Comparison of ENCODE assay signal across 9 cellular contexts in genomic region chr1:218171302-218171893, GRCh38.
DNase-seq lines count a peak whose midpoint lies in the region; ATAC-seq, FAIRE-seq and TF ChIP-seq lines count a peak whose summit lies in the region.
"Had no signal": no experiment of that assay in that cellular context is flagged by ENCODE, and none has a peak within 500 bp of the region (broad histone marks: within the 10 kb centered on the region; RNA-seq: fewer than 3 reads in every experiment).

No MANE protein-coding gene starts in this region.

- peak; percentile 65 for FAIRE-seq in H54 (lab: Jason Lieb, UNC)

- DNase-seq in DMS114 treated with DMSO at 0.1 percent for 48 hours (lab: John Stamatoyannopoulos, UW; ENCODE audit: unreplicated experiment) (peak; percentile 39), H54 (ENCODE audit: insufficient read length, low spot score) (no peak), NCI-H2227 treated with DMSO at 0.1 percent for 48 hours (lab: John Stamatoyannopoulos, UW) (peak; percentile 73), cerebellar cortex (ENCODE audit: low spot score) (peak; percentile 43), myocyte (ENCODE audit: low read depth) (peak; percentile 60), middle frontal gyrus (ENCODE audit: extremely low spot score, low spot score) (no peak)
- DNase-seq in central memory CD4-positive, alpha-beta T cell = no peak

- no peak for TF ChIP-seq POLR2A in H54 (IDR thresholded peaks at IDR 0.05; ENCODE audit: low read depth, low read length)

- ATAC-seq in HG03139 (IDR thresholded peaks at IDR 0.05; ENCODE audit: unreplicated experiment) = no peak
- ATAC-seq: naive thymus-derived CD8-positive, alpha-beta T cell had no signal

Comparison
In these comparisons a context has a peak if more than half of its experiments do, and no peak if none do; other contexts are left out.
1. DNase-seq: peak in DMS114 treated with DMSO at 0.1 percent for 48 hours (single experiment), NCI-H2227 treated with DMSO at 0.1 percent for 48 hours (single experiment), cerebellar cortex (single experiment) and myocyte (single experiment); none in H54 (single experiment), central memory CD4-positive, alpha-beta T cell (single experiment) and middle frontal gyrus (single experiment).